Comparison of ENCODE assay signal across 23 cellular contexts in genomic region chr14:69776875-69777453, GRCh38. TPM values are rescaled to one million over a fixed set of nuclear protein-coding genes. Genes with fewer than 3 reads are reported as not detected.
DNase-seq lines count a peak whose midpoint lies in the region; ATAC-seq and FAIRE-seq lines count a peak whose summit lies in the region.
"Had no signal": no experiment of that assay in that cellular context is flagged by ENCODE, and none has a peak within 500 bp of the region (broad histone marks: within the 10 kb centered on the region; RNA-seq: fewer than 3 reads in every experiment).

No MANE protein-coding gene starts in this region.

- POLR2A ChIA-PET in T-cell (lab: Charles Lee): interaction anchor here in 1 of 2 donors (2.5 kb wide), 1 partner anchor 9 kb away, joined by 17 read pairs; the partner anchor contains the start of gene SRSF5

- WGBS in small intestine, 3 donors: 79 to 83% (median 83%) methylated on average over 4 of the region's 4 CpGs

- H3K27ac Mint-ChIP-seq in activated naive CD4-positive, alpha-beta T cell treated with anti-CD3 and anti-CD28 coated beads, Interleukin-2, amount 10 ng/mL, durations not matched to agents 7 days and 5 days: peak overlapping the region; percentile 7
- peak overlapping the region; percentile 35 to 37 for H3K27ac Mint-ChIP-seq in T-cell
- H3K27ac Mint-ChIP-seq in effector memory CD8-positive, alpha-beta T cell: peak overlapping the region; percentile 63 to 69
- H3K27ac Mint-ChIP-seq in stimulated activated memory B cell treated with anti-CD40 and anti-IgM and Interleukin-4, amounts not matched to agents 10 μg/mL and 1 μg/mL and 100 μg/mL, for 72 hours: peak overlapping the region; percentile 27

- DNase-seq in activated naive CD4-positive, alpha-beta T cell treated with anti-CD3 and anti-CD28 coated beads, Interleukin-2, amount 10 ng/mL, durations not matched to agents 7 days and 5 days: no peak
- DNase-seq in activated naive CD4-positive, alpha-beta T cell treated with Interleukin-2 at 50 U/mL for 16 hours: no peak
- no peak for DNase-seq in T-cell
- no peak for DNase-seq in effector memory CD8-positive, alpha-beta T cell
- DNase-seq in small intestine: no peak
- no peak for DNase-seq in HAP-1 (ENCODE audit: low spot score in 2 of 2)
- DNase-seq: activated CD4-positive, alpha-beta T cell treated with anti-CD3 and anti-CD28 coated beads, Interleukin-2, amount 50 U/mL, for 48 hours; aorta; GOT3; hippocampal formation; islet precursor cell; lower lobe of right lung; MM.1S; NCI-H748 treated with DMSO at 0.1 percent for 48 hours; right cardiac atrium had no signal

- no peak for ATAC-seq in T-cell (replicated peaks in 1 of 4)
- no peak for ATAC-seq in effector memory CD8-positive, alpha-beta T cell (replicated peaks)
- ATAC-seq in stimulated activated memory B cell treated with anti-CD40 and anti-IgM and Interleukin-4, amounts not matched to agents 10 μg/mL and 1 μg/mL and 100 μg/mL, for 72 hours: no peak
- ATAC-seq in GM21381 (IDR thresholded peaks at IDR 0.05; ENCODE audit: unreplicated experiment): no peak
- ATAC-seq: lower lobe of right lung, right cardiac atrium, Right ventricle myocardium inferior had no signal

- peaks cover 81% of the 10 kb centered on the region for H3K36me3 Mint-ChIP-seq in activated naive CD4-positive, alpha-beta T cell treated with anti-CD3 and anti-CD28 coated beads, Interleukin-2, amount 10 ng/mL, durations not matched to agents 7 days and 5 days
- H3K36me3 Mint-ChIP-seq in T-cell: peaks cover 73% of the 10 kb centered on the region
- peaks cover 85% of the 10 kb centered on the region for H3K36me3 Mint-ChIP-seq in effector memory CD8-positive, alpha-beta T cell (ENCODE audit: insufficient read depth)
- H3K36me3 Mint-ChIP-seq in stimulated activated memory B cell treated with anti-CD40 and anti-IgM and Interleukin-4, amounts not matched to agents 10 μg/mL and 1 μg/mL and 100 μg/mL, for 72 hours: peaks cover 79% of the 10 kb centered on the region

- H3K27me3 ChIP-seq in small intestine (ENCODE audit: control insufficient read depth in 2 of 2, insufficient read depth in 2 of 2, low read length in 2 of 2): no peaks in the 10 kb centered on the region
- no peaks in the 10 kb centered on the region for H3K27me3 ChIP-seq in HAP-1 (ENCODE audit: low read depth)

- CTCF ChIA-PET in activated naive CD4-positive, alpha-beta T cell treated with anti-CD3 and anti-CD28 coated beads, Interleukin-2, amount 10 ng/mL, durations not matched to agents 7 days and 5 days (lab: Charles Lee): no interaction called here
- CTCF ChIA-PET in T-cell (lab: Charles Lee): interaction anchor here in 1 of 2 donors (0.7 kb wide), 1 partner anchor 20 kb away, joined by 3 read pairs; no protein-coding TSS in a partner anchor

- peaks cover 52% of the 10 kb centered on the region for H3K4me1 Mint-ChIP-seq in activated naive CD4-positive, alpha-beta T cell treated with anti-CD3 and anti-CD28 coated beads, Interleukin-2, amount 10 ng/mL, durations not matched to agents 7 days and 5 days
- H3K4me1 Mint-ChIP-seq in T-cell: peaks cover 64 to 72% (median 71%) of the 10 kb centered on the region in 3 donors
- peaks cover 49 to 77% of the 10 kb centered on the region in 2 donors for H3K4me1 Mint-ChIP-seq in effector memory CD8-positive, alpha-beta T cell (ENCODE audit: low read depth in 2 of 2)
- peaks cover 19% of the 10 kb centered on the region for H3K4me1 Mint-ChIP-seq in stimulated activated memory B cell treated with anti-CD40 and anti-IgM and Interleukin-4, amounts not matched to agents 10 μg/mL and 1 μg/mL and 100 μg/mL, for 72 hours

- no peak overlapping the region for H3K27ac ChIP-seq in small intestine (ENCODE audit: low read depth in 1 of 2, low read length in 1 of 2)
- H3K27ac ChIP-seq: lower lobe of right lung, thoracic aorta had no signal

- H3K4me3 Mint-ChIP-seq in activated naive CD4-positive, alpha-beta T cell treated with anti-CD3 and anti-CD28 coated beads, Interleukin-2, amount 10 ng/mL, durations not matched to agents 7 days and 5 days: no peak overlapping the region
- H3K4me3 Mint-ChIP-seq in T-cell: peak overlapping the region in 1 of 3 donors; percentile 39
- peak overlapping the region in 1 of 2 donors; percentile 20 for H3K4me3 Mint-ChIP-seq in effector memory CD8-positive, alpha-beta T cell
- H3K4me3 Mint-ChIP-seq in stimulated activated memory B cell treated with anti-CD40 and anti-IgM and Interleukin-4, amounts not matched to agents 10 μg/mL and 1 μg/mL and 100 μg/mL, for 72 hours: no peak overlapping the region

- FAIRE-seq in small intestine (lab: Jason Lieb, UNC): no peak
- FAIRE-seq: frontal cortex had no signal

- H3K4me1 ChIP-seq in small intestine (ENCODE audit: control insufficient read depth in 2 of 2, insufficient read depth in 1 of 2, low read depth in 1 of 2, low read length in 1 of 2) (no peaks in the 10 kb centered on the region), HAP-1 (no peaks in the 10 kb centered on the region)

- H3K36me3 ChIP-seq in small intestine (ENCODE audit: control insufficient read depth in 2 of 2, insufficient read depth in 2 of 2, low read length in 2 of 2) (peaks cover 6 to 32% of the 10 kb centered on the region in 2 donors), HAP-1 (replicated peaks) (peaks cover 64% of the 10 kb centered on the region)

- H3K4me3 ChIP-seq in small intestine (ENCODE audit: low read depth in 1 of 2, low read length in 2 of 2) (no peak overlapping the region), HAP-1 (no peak overlapping the region)
- H3K4me3 ChIP-seq: lower lobe of right lung, thoracic aorta had no signal

- in situ Hi-C loops in HAP-1 (cut with MboI; ENCODE audit: low sequenced_read_pairs): no loop called here

- H3K9me3 ChIP-seq in small intestine (ENCODE audit: control insufficient read depth, low read depth) (no peaks in the 10 kb centered on the region), HAP-1 (no peaks in the 10 kb centered on the region)
- H3K9me3 ChIP-seq: lower lobe of right lung, thoracic aorta had no signal

- H3K9me3 Mint-ChIP-seq in activated naive CD4-positive, alpha-beta T cell treated with anti-CD3 and anti-CD28 coated beads, Interleukin-2, amount 10 ng/mL, durations not matched to agents 7 days and 5 days: no peaks in the 10 kb centered on the region
- H3K9me3 Mint-ChIP-seq in T-cell: no peaks in the 10 kb centered on the region
- H3K9me3 Mint-ChIP-seq in effector memory CD8-positive, alpha-beta T cell: no peaks in the 10 kb centered on the region
- no peaks in the 10 kb centered on the region for H3K9me3 Mint-ChIP-seq in stimulated activated memory B cell treated with anti-CD40 and anti-IgM and Interleukin-4, amounts not matched to agents 10 μg/mL and 1 μg/mL and 100 μg/mL, for 72 hours

- no peaks in the 10 kb centered on the region for H3K27me3 Mint-ChIP-seq in activated naive CD4-positive, alpha-beta T cell treated with anti-CD3 and anti-CD28 coated beads, Interleukin-2, amount 10 ng/mL, durations not matched to agents 7 days and 5 days
- H3K27me3 Mint-ChIP-seq in T-cell: no peaks in the 10 kb centered on the region
- no peaks in the 10 kb centered on the region for H3K27me3 Mint-ChIP-seq in effector memory CD8-positive, alpha-beta T cell
- H3K27me3 Mint-ChIP-seq in stimulated activated memory B cell treated with anti-CD40 and anti-IgM and Interleukin-4, amounts not matched to agents 10 μg/mL and 1 μg/mL and 100 μg/mL, for 72 hours: no peaks in the 10 kb centered on the region

RNA-seq across cellular contexts. Expression of gene SRSF5, which starts 10.0 kb away (rescaled TPM):
- 1,000 to 10,000 TPM in 2 of 5 donors, 100 to 1,000 TPM in 3; 788 to 1,543 (median 848) TPM for total RNA-seq in T-cell
- polyA plus RNA-seq in small intestine: 100 to 1,000 TPM; 216 to 250 (median 249) TPM

RNA-seq across cellular contexts. Expression of gene SLC10A1, which starts 20.1 kb away (rescaled TPM):
- total RNA-seq in T-cell: under 1 TPM in 1 of 5 donors, not detected in 4; 0.13 TPM
- polyA plus RNA-seq in small intestine: under 1 TPM in 1 of 3 donors, not detected in 2; 0.04 TPM
- total RNA-seq: aorta, frontal cortex, lower lobe of right lung, osteocyte, right cardiac atrium, Right ventricle myocardium inferior, thoracic aorta had no signal
- polyA plus RNA-seq: AG04450, aorta, esophagus, right cardiac atrium had no signal

Comparison
In these comparisons a context has a peak if more than half of its experiments do, and no peak if none do; other contexts are left out.
1. H3K27ac Mint-ChIP-seq: peak in every context shown above with its lines; median percentile 66 in effector memory CD8-positive, alpha-beta T cell; 36 in T-cell; 27 in stimulated activated memory B cell treated with anti-CD40 and anti-IgM and Interleukin-4, amounts not matched to agents 10 μg/mL and 1 μg/mL and 100 μg/mL, for 72 hours; 7 in activated naive CD4-positive, alpha-beta T cell treated with anti-CD3 and anti-CD28 coated beads, Interleukin-2, amount 10 ng/mL, durations not matched to agents 7 days and 5 days.